ENCODE assay signal across 27 cellular contexts in the genomic region with DNA sequence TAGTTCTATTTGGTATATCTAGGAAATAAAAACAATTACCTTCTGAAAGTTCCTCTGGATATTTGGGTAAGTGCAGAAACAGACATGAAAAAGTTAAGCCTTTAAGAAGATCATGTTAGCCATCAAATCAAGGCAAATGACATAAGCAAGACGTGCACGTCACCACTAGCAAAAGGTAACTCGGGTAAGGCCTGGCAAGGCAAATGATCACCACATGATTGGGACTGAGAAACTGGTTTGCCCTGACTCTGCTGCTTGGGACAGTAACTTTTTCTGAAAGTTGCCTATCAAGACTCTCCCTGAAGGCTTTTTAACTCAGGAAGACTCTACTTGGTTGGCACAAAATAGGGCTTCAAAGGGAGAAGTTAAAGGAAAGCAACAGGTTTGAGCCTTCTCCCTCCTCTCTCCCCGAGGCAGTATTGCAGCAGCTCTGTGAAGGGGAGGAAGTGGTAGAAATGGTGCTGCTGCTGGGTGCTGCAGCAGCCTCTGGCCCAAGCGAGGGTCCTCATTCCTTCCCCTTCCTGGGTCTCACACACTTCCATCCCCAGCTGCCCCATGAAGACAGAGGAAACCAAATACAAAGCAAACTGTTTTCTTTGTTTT. TPM values are rescaled to one million over a fixed set of nuclear protein-coding genes. Genes with fewer than 3 reads are reported as not detected.
DNase-seq lines count a peak whose midpoint lies in the region; ATAC-seq and TF ChIP-seq lines count a peak whose summit lies in the region.
"Had no signal": no experiment of that assay in that cellular context is flagged by ENCODE, and none has a peak within 500 bp of the region (broad histone marks: within the 10 kb centered on the region; RNA-seq: fewer than 3 reads in every experiment).

No MANE protein-coding gene starts in this region.

- DNase-seq in ELF-1 (ENCODE audit: low read depth, low spot score) = peak; percentile 64
- peak; percentile 23 for DNase-seq in KBM-7
- peak; percentile 26 for DNase-seq in SK-MEL-5 (ENCODE audit: low read depth, low spot score)
- DNase-seq in activated effector memory CD4-positive, alpha-beta T cell treated with Interleukin-2 at 50 U/mL for 16 hours = no peak
- no peak for DNase-seq in caudate nucleus (lab: John Stamatoyannopoulos, UW)
- no peak for DNase-seq in iPS-NIHi11 (ENCODE audit: low spot score)
- DNase-seq: activated naive CD8-positive, alpha-beta T cell treated with anti-CD3 and anti-CD28 coated beads for 36 hours; DMS153; effector CD8-positive, alpha-beta T cell; GF-D8; HCEC 1CT; islet precursor cell; lower lobe of right lung; NCI-H1417; NCI-H510A; psoas muscle; SW 1271; uterus had no signal

- in situ Hi-C loops in KBM-7 (cut with MboI; ENCODE audit: low pct_unique_long_range_greater_than_20kb, low sequenced_read_pairs) = no loop called here
- in situ Hi-C loops in SK-MEL-5 (cut with HindIII; ENCODE audit: low pct_unique_long_range_greater_than_20kb, low sequenced_read_pairs) = no loop called here

- H3K27ac ChIP-seq in caudate nucleus (ENCODE audit: low read depth, low read length) = no peak overlapping the region
- H3K27ac ChIP-seq: esophagus muscularis mucosa, gastroesophageal sphincter, KMS-11, lower lobe of right lung, psoas muscle, RWPE1, suprapubic skin, uterus had no signal

- ATAC-seq in esophagus mucosa (peak; percentile 70), SK-N-SH treated with all-trans-retinoic acid at 6 μM for 48 hours (no peak)
- ATAC-seq: gastroesophageal sphincter, lower lobe of right lung, psoas muscle had no signal

TF ChIP-seq in SK-N-SH treated with all-trans-retinoic acid at 6 μM for 48 hours, 23 proteins besides CTCF, POLR2A, EP300 and RAD21:
- no peak for TF ChIP-seq OSR1 (CRISPR knock-in tag; IDR thresholded peaks at IDR 0.05)
- no peak for TF ChIP-seq ISL1 (CRISPR knock-in tag; IDR thresholded peaks at IDR 0.05)
- TF ChIP-seq TOX (CRISPR knock-in tag; IDR thresholded peaks at IDR 0.05; ENCODE audit: borderline replicate concordance) = no peak
- TF ChIP-seq PPARA (CRISPR knock-in tag; IDR thresholded peaks at IDR 0.05; ENCODE audit: borderline replicate concordance) = no peak
- TF ChIP-seq ZNF8 (CRISPR knock-in tag; IDR thresholded peaks at IDR 0.05) = no peak
- no peak for TF ChIP-seq ZNF565 (CRISPR knock-in tag; conservative IDR thresholded peaks at IDR 0.05; ENCODE audit: low read depth)
- no peak for TF ChIP-seq ZFP3 (CRISPR knock-in tag; IDR thresholded peaks at IDR 0.05)

RNA-seq across cellular contexts. Expression of gene TMEM237, which starts 17.1 kb away (rescaled TPM):
- 21.3 and 25.0 TPM in 2 replicates for total RNA-seq in SK-MEL-5 (2014; rRNA removed; shearing (Covaris generic))
- 23.2 and 26.5 TPM in 2 replicates for polyA plus RNA-seq in SK-MEL-5 (2015; cell fraction: cytosol; rRNA removed)
- polyA plus RNA-seq in SK-MEL-5 (2015; cell fraction: nucleus; rRNA removed) = 22.7 and 37.4 TPM in 2 replicates
- total RNA-seq in esophagus mucosa = 24.9 TPM

RNA-seq across cellular contexts. Expression of gene MPP4, which starts 38.0 kb away (rescaled TPM):
- total RNA-seq in SK-MEL-5 (2014; rRNA removed; shearing (Covaris generic)) = 0.11 TPM in 1 of 2 replicates, not detected in the other
- not detected in 2 replicates for polyA plus RNA-seq in SK-MEL-5 (2015; cell fraction: cytosol; rRNA removed)
- polyA plus RNA-seq in SK-MEL-5 (2015; cell fraction: nucleus; rRNA removed) = 0.26 TPM in 1 of 2 replicates, not detected in the other
- total RNA-seq in esophagus mucosa = not detected
- total RNA-seq: activated naive CD8-positive, alpha-beta T cell treated with anti-CD3 and anti-CD28 coated beads for 36 hours; activated T-helper 1 cell treated with anti-CD3 and anti-CD28 coated beads, Interleukin-12 subunit alpha, Interleukin-12 subunit beta, Interleukin-2, Interleukin-4 antibody, amounts not matched to agents 30 ng/mL and 10 ng/mL and 1 ng/mL, durations not matched to agents 14 hours and 24 hours and 36 hours; CD4-positive, CD25-positive, alpha-beta regulatory T cell; suprapubic skin had no signal
- polyA plus RNA-seq: CD4-positive, CD25-positive, alpha-beta regulatory T cell had no signal

Comparison
In these comparisons a context has a peak if more than half of its experiments do, and no peak if none do; other contexts are left out.
1. DNase-seq: peak in ELF-1 (single experiment), KBM-7 (single experiment) and SK-MEL-5 (single experiment); none in activated effector memory CD4-positive, alpha-beta T cell treated with Interleukin-2 at 50 U/mL for 16 hours (single experiment), caudate nucleus (0 of 61) and iPS-NIHi11 (single experiment).